13 cellular contexts compared by ENCODE assay signal in the genomic region with DNA sequence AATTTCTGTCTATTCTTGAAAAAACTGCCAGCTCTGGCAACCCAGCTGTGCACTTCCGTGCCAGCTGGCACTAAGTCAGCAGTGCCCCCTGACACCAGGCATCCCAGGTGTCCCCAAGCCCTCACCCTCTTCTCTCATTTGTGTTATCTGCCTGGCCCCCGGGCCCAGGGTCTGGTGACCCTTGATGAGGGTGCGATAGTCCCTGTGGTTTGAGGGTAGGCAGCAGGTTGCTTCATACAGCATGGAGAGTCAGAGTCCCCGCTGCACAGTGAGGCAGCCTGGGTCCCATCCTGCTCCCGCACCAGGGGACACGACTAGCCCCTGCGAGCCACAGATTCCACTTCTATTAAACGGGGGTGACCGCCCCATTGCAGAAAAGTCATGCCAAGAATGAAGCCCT. TPM values are rescaled to one million over a fixed set of nuclear protein-coding genes. Genes with fewer than 3 reads are reported as not detected.
A peak's percentile ranks its signal among the peaks of the same experiment; 100 is the strongest.
DNase-seq lines count a peak whose midpoint lies in the region; ATAC-seq and TF ChIP-seq lines count a peak whose summit lies in the region.
"Had no signal": no experiment of that assay in that cellular context is flagged by ENCODE, and none has a peak within 500 bp of the region (broad histone marks: within the 10 kb centered on the region; RNA-seq: fewer than 3 reads in every experiment).

No MANE protein-coding gene starts in this region.

- H3K9ac ChIP-seq in mammary epithelial cell (ENCODE audit: insufficient read depth, low read length), result no peak overlapping the region
- no peak overlapping the region for H3K9ac ChIP-seq in mesenchymal stem cell (ENCODE audit: low read length)

- BruUV-seq in MCF 10A (replicated peaks; lab: Mats Ljungman, UMichigan) (no TSS peak), mammary epithelial cell (replicated peaks; lab: Mats Ljungman, UMichigan) (no TSS peak)

- H3K4me3 ChIP-seq in mammary epithelial cell (replicated peaks in 1 of 3; ENCODE audit: insufficient read depth in 1 of 3, low read depth in 2 of 3, low read length in 3 of 3), result no peak overlapping the region
- no peak overlapping the region for H3K4me3 ChIP-seq in thyroid gland (replicated peaks in 1 of 3)
- H3K4me3 ChIP-seq in mesenchymal stem cell (ENCODE audit: insufficient read depth in 1 of 2, low read depth in 1 of 2, low read length in 2 of 2), result no peak overlapping the region

- no peak overlapping the region for H2BK5ac ChIP-seq in mesenchymal stem cell (ENCODE audit: low read depth, low read length, poor library complexity, severe bottlenecking)

- 80% methylated on average over 8 of the region's 9 CpGs for WGBS in mammary epithelial cell (ENCODE audit: low coverage, missing lambda C conversion rate)
- 92 to 96% methylated on average over 7 to 9 of the region's 9 CpGs for WGBS in thyroid gland, 2 donors
- WGBS in mesenchymal stem cell, result 97% methylated on average over 9 of the region's 9 CpGs

- H3K4me2 ChIP-seq in mammary epithelial cell (ENCODE audit: insufficient read depth, low read depth, low read length), result no peak overlapping the region
- H3K4me2 ChIP-seq in mesenchymal stem cell (ENCODE audit: low read length, poor library complexity, severe bottlenecking), result no peak overlapping the region

- ATAC-seq in naive B cell (ENCODE audit: low read depth in 2 of 2), result no peak
- ATAC-seq: activated CD4-positive, alpha-beta T cell treated with anti-CD3 and anti-CD28 coated beads for 36 hours; left lung had no signal

- peaks cover 15% of the 10 kb centered on the region for H3K79me1 ChIP-seq in mesenchymal stem cell (replicated peaks; ENCODE audit: low read length, poor library complexity, severe bottlenecking)

- no peaks in the 10 kb centered on the region for H3K9me3 ChIP-seq in mammary epithelial cell (replicated peaks; ENCODE audit: insufficient read depth, low read length)
- no peaks in the 10 kb centered on the region for H3K9me3 ChIP-seq in thyroid gland
- H3K9me3 ChIP-seq in mesenchymal stem cell (ENCODE audit: control insufficient read depth, low read length), result no peaks in the 10 kb centered on the region
- H3K9me3 ChIP-seq: left lung, spleen had no signal

- POLR2A ChIA-PET in MCF 10A (lab: Yijun Ruan, JAX), result no interaction called here

- H3K14ac ChIP-seq in mesenchymal stem cell (ENCODE audit: low read length in 2 of 2), result no peak overlapping the region

- H2AFZ ChIP-seq in mammary epithelial cell (ENCODE audit: low read depth, low read length), result no peak overlapping the region
- H2AFZ ChIP-seq in mesenchymal stem cell (ENCODE audit: low read depth, low read length), result no peak overlapping the region

- H4K91ac ChIP-seq in mesenchymal stem cell (ENCODE audit: low read length), result no peak overlapping the region

- H4K8ac ChIP-seq in mesenchymal stem cell (ENCODE audit: low read length), result no peak overlapping the region

- no peaks in the 10 kb centered on the region for H4K20me1 ChIP-seq in mammary epithelial cell (ENCODE audit: insufficient read depth, low read length)

- H3K4me1 Mint-ChIP-seq in MCF 10A (ENCODE audit: insufficient read depth, unreplicated experiment) (no peaks in the 10 kb centered on the region), naive B cell (peaks cover 10 to 27% (median 21%) of the 10 kb centered on the region in 3 donors)
- H3K4me1 Mint-ChIP-seq in activated T-helper 1 cell treated with anti-CD3 and anti-CD28 coated beads, Interleukin-12 subunit alpha, Interleukin-12 subunit beta, Interleukin-2, Interleukin-4 antibody, amounts not matched to agents 30 ng/mL and 10 ng/mL and 1 ng/mL, durations not matched to agents 14 hours and 24 hours and 36 hours (ENCODE audit: low read depth), result no peaks in the 10 kb centered on the region

- H3K27me3 ChIP-seq in mammary epithelial cell (ENCODE audit: insufficient read depth, low read length) (no peaks in the 10 kb centered on the region), thyroid gland (no peaks in the 10 kb centered on the region), mesenchymal stem cell (ENCODE audit: control insufficient read depth in 1 of 2, insufficient read depth in 1 of 2, low read length in 2 of 2) (peaks cover 7 to 21% of the 10 kb centered on the region in 2 experiments)
- H3K27me3 ChIP-seq: left lung had no signal

- H3K23ac ChIP-seq in mesenchymal stem cell (ENCODE audit: low read length in 2 of 2), result no peak overlapping the region

- H3K36me3 Mint-ChIP-seq in MCF 10A (ENCODE audit: insufficient read depth, unreplicated experiment) (peaks cover 16% of the 10 kb centered on the region), naive B cell (peaks cover 8 to 24% of the 10 kb centered on the region in 2 donors)
- H3K36me3 Mint-ChIP-seq in activated T-helper 1 cell treated with anti-CD3 and anti-CD28 coated beads, Interleukin-12 subunit alpha, Interleukin-12 subunit beta, Interleukin-2, Interleukin-4 antibody, amounts not matched to agents 30 ng/mL and 10 ng/mL and 1 ng/mL, durations not matched to agents 14 hours and 24 hours and 36 hours (ENCODE audit: low read depth), result peaks cover 23% of the 10 kb centered on the region

- H3K36me3 ChIP-seq in mammary epithelial cell (ENCODE audit: insufficient read depth, low read length) (no peaks in the 10 kb centered on the region), thyroid gland (peaks cover 6 to 15% of the 10 kb centered on the region in 2 donors), mesenchymal stem cell (ENCODE audit: control insufficient read depth in 1 of 2, insufficient read depth in 2 of 2, low read depth in 1 of 2, low read length in 2 of 2) (peaks cover 46 to 55% of the 10 kb centered on the region in 2 experiments)

- no peak for TF ChIP-seq POLR2A in thyroid gland (IDR thresholded peaks at IDR 0.05)

- dilution Hi-C loops in mammary epithelial cell (cut with HindIII; ENCODE audit: low sequenced_read_pairs), result no loop called here

- intact Hi-C loops in MCF 10A (cut with micrococcal nuclease), result loop anchor here (5.0 kb wide), 1 partner anchor 55 kb away; no protein-coding TSS in a partner anchor
- intact Hi-C loops in mammary epithelial cell (cut with micrococcal nuclease), result loop anchor here (10.0 kb wide), 1 partner anchor 118 kb away; a partner anchor contains a TSS
- intact Hi-C loops in activated T-helper 1 cell treated with anti-CD3 and anti-CD28 coated beads, Interleukin-12 subunit alpha, Interleukin-12 subunit beta, Interleukin-2, Interleukin-4 antibody, amounts not matched to agents 30 ng/mL and 10 ng/mL and 1 ng/mL, durations not matched to agents 14 hours and 24 hours and 36 hours (cut with micrococcal nuclease), result loop anchor here (10.0 kb wide), 3 partner anchors 498 to 1868 kb away; a partner anchor contains a TSS
- intact Hi-C loops in thyroid gland (cut with DNase I), result no loop called here

- CTCF ChIA-PET in MCF 10A (lab: Yijun Ruan, JAX), result interaction anchor here (2.2 kb wide), 1 partner anchor 30 kb away, joined by 7 read pairs; no protein-coding TSS in a partner anchor
- CTCF ChIA-PET in mammary epithelial cell (lab: Charles Lee; ENCODE audit: low non-redundant PET), result no interaction called here

- peaks cover 16% of the 10 kb centered on the region for H3K4me1 ChIP-seq in mammary epithelial cell (ENCODE audit: insufficient read depth, low read length)
- H3K4me1 ChIP-seq in thyroid gland, result peaks cover 24 to 40% of the 10 kb centered on the region in 2 donors
- peaks cover 16% of the 10 kb centered on the region for H3K4me1 ChIP-seq in mesenchymal stem cell (ENCODE audit: control insufficient read depth, insufficient read depth, low read depth, low read length)

- H3K18ac ChIP-seq in mesenchymal stem cell (ENCODE audit: low read depth in 1 of 2, low read length in 2 of 2), result no peak overlapping the region

- no peak overlapping the region for H3K27ac Mint-ChIP-seq in MCF 10A (ENCODE audit: low read depth, unreplicated experiment)
- H3K27ac Mint-ChIP-seq in activated T-helper 1 cell treated with anti-CD3 and anti-CD28 coated beads, Interleukin-12 subunit alpha, Interleukin-12 subunit beta, Interleukin-2, Interleukin-4 antibody, amounts not matched to agents 30 ng/mL and 10 ng/mL and 1 ng/mL, durations not matched to agents 14 hours and 24 hours and 36 hours, result no peak overlapping the region
- H3K27ac Mint-ChIP-seq in naive B cell, result no peak overlapping the region
- H3K27ac Mint-ChIP-seq: activated CD4-positive, alpha-beta T cell treated with anti-CD3 and anti-CD28 coated beads for 36 hours had no signal

- TF ChIP-seq CTCF in MCF 10A (IDR thresholded peaks at IDR 0.05; ENCODE audit: unreplicated experiment), result no peak
- no peak for TF ChIP-seq CTCF in mammary epithelial cell (conservative IDR thresholded peaks at IDR 0.05 in 1 of 2, IDR thresholded peaks at IDR 0.05 in 1 of 2; ENCODE audit: extremely low read depth in 1 of 2, insufficient read depth in 1 of 2, low read depth in 1 of 2, low read length in 2 of 2)
- no peak for TF ChIP-seq CTCF in thyroid gland (IDR thresholded peaks at IDR 0.05)

- H3K27ac ChIP-seq in mammary epithelial cell (ENCODE audit: insufficient read depth, low read depth, low read length) (no peak overlapping the region), thyroid gland (peak overlapping the region in 2 of 3 donors; percentile 47 to 61), mesenchymal stem cell (ENCODE audit: low read length, poor library complexity, severe bottlenecking) (no peak overlapping the region)
- H3K27ac ChIP-seq: epithelial cell of prostate, left lung, spleen had no signal

- no peak overlapping the region for H3K4ac ChIP-seq in mesenchymal stem cell (ENCODE audit: low read depth in 1 of 2, low read length in 2 of 2)

- H2BK120ac ChIP-seq in mesenchymal stem cell (ENCODE audit: low read depth, low read length), result no peak overlapping the region

- in situ Hi-C loops in mammary epithelial cell (cut with MboI; ENCODE audit: low sequenced_read_pairs in 2 of 2), result no loop called here

- H3K79me2 ChIP-seq in mammary epithelial cell (ENCODE audit: insufficient read depth, low read length), result peaks cover 4% of the 10 kb centered on the region

- no peak overlapping the region for H2AK5ac ChIP-seq in mesenchymal stem cell (ENCODE audit: low read length, severe bottlenecking)

- peaks cover 10% of the 10 kb centered on the region for H3K9me3 Mint-ChIP-seq in MCF 10A (ENCODE audit: unreplicated experiment)
- H3K9me3 Mint-ChIP-seq in activated T-helper 1 cell treated with anti-CD3 and anti-CD28 coated beads, Interleukin-12 subunit alpha, Interleukin-12 subunit beta, Interleukin-2, Interleukin-4 antibody, amounts not matched to agents 30 ng/mL and 10 ng/mL and 1 ng/mL, durations not matched to agents 14 hours and 24 hours and 36 hours, result no peaks in the 10 kb centered on the region
- H3K9me3 Mint-ChIP-seq in naive B cell, result peaks cover 0 to 5% (median 0%) of the 10 kb centered on the region in 7 donors

- no peak overlapping the region for H2BK12ac ChIP-seq in mesenchymal stem cell (ENCODE audit: low read length in 2 of 2)

- H3K27me3 Mint-ChIP-seq in MCF 10A (ENCODE audit: insufficient read depth, unreplicated experiment), result no peaks in the 10 kb centered on the region
- peaks cover 5% of the 10 kb centered on the region for H3K27me3 Mint-ChIP-seq in activated T-helper 1 cell treated with anti-CD3 and anti-CD28 coated beads, Interleukin-12 subunit alpha, Interleukin-12 subunit beta, Interleukin-2, Interleukin-4 antibody, amounts not matched to agents 30 ng/mL and 10 ng/mL and 1 ng/mL, durations not matched to agents 14 hours and 24 hours and 36 hours (ENCODE audit: insufficient read depth)
- H3K27me3 Mint-ChIP-seq in naive B cell, result no peaks in the 10 kb centered on the region
- H3K27me3 Mint-ChIP-seq: activated CD4-positive, alpha-beta T cell treated with anti-CD3 and anti-CD28 coated beads for 36 hours had no signal

- DNase-seq in MCF 10A (ENCODE audit: unreplicated experiment) (no peak), mammary epithelial cell (no peak), naive B cell (no peak), thyroid gland (no peak), mesenchymal stem cell (no peak), NOMO-1 treated with dmso at 0.1 percent for 144 hours (lab: John Stamatoyannopoulos, UW; ENCODE audit: unreplicated experiment) (no peak)
- no peak for DNase-seq in activated T-helper 1 cell treated with anti-CD3 and anti-CD28 coated beads, Interleukin-12 subunit alpha, Interleukin-12 subunit beta, Interleukin-2, Interleukin-4 antibody, amounts not matched to agents 30 ng/mL and 10 ng/mL and 1 ng/mL, durations not matched to agents 14 hours and 24 hours and 36 hours (ENCODE audit: low spot score)
- DNase-seq in activated CD8-positive, alpha-beta memory T cell treated with anti-CD3 and anti-CD28 coated beads, Interleukin-2, amount 50 U/mL, for 48 hours, result no peak
- DNase-seq: activated CD4-positive, alpha-beta T cell treated with anti-CD3 and anti-CD28 coated beads for 36 hours; left lung; SHP77; spleen had no signal

- H2BK15ac ChIP-seq in mesenchymal stem cell (ENCODE audit: low read depth, poor library complexity, severe bottlenecking), result no peak overlapping the region

- H3K4me3 Mint-ChIP-seq in MCF 10A (ENCODE audit: unreplicated experiment), result peak overlapping the region; percentile 42
- H3K4me3 Mint-ChIP-seq in activated T-helper 1 cell treated with anti-CD3 and anti-CD28 coated beads, Interleukin-12 subunit alpha, Interleukin-12 subunit beta, Interleukin-2, Interleukin-4 antibody, amounts not matched to agents 30 ng/mL and 10 ng/mL and 1 ng/mL, durations not matched to agents 14 hours and 24 hours and 36 hours, result peak overlapping the region; percentile 64
- peak overlapping the region; percentile 49 to 92 (median 68) for H3K4me3 Mint-ChIP-seq in naive B cell

RNA-seq across cellular contexts. Expression of a gene that starts 1.9 kb away (rescaled TPM):
- total RNA-seq in MCF 10A (2022), result 12.5 and 13.9 TPM in 2 replicates
- 10 to 100 TPM; 21.3 to 34.7 TPM for total RNA-seq in mammary epithelial cell
- 14.3 TPM for polyA plus RNA-seq in mammary epithelial cell
- polyA minus RNA-seq in mammary epithelial cell, result 10.1 TPM
- total RNA-seq in activated T-helper 1 cell treated with anti-CD3 and anti-CD28 coated beads, Interleukin-12 subunit alpha, Interleukin-12 subunit beta, Interleukin-2, Interleukin-4 antibody, amounts not matched to agents 30 ng/mL and 10 ng/mL and 1 ng/mL, durations not matched to agents 14 hours and 24 hours and 36 hours, result 13.9 and 14.0 TPM in 2 replicates
- polyA plus RNA-seq in naive B cell (ENCODE audit: low read depth in 6 of 6), result 10 to 100 TPM; 10.8 to 26.1 (median 16.3) TPM
- 10 to 100 TPM; 32.7 to 95.3 (median 80.2) TPM for total RNA-seq in thyroid gland
- 43.3 TPM for polyA plus RNA-seq in mesenchymal stem cell (2013, experiment 1 of 2)
- polyA plus RNA-seq in mesenchymal stem cell (2013, experiment 2 of 2), result 44.0 TPM

Comparison
In these comparisons a context has a peak if more than half of its experiments do, and no peak if none do; other contexts are left out.
1. H3K27ac ChIP-seq: peak in thyroid gland (2 of 3); none in mammary epithelial cell (single experiment) and mesenchymal stem cell (single experiment).
2. Peak in every context shown above with its lines, with median percentiles within 50 percentile points of each other: H3K4me3 Mint-ChIP-seq.